ENCODE assay signal across 11 cellular contexts in the genomic region with DNA sequence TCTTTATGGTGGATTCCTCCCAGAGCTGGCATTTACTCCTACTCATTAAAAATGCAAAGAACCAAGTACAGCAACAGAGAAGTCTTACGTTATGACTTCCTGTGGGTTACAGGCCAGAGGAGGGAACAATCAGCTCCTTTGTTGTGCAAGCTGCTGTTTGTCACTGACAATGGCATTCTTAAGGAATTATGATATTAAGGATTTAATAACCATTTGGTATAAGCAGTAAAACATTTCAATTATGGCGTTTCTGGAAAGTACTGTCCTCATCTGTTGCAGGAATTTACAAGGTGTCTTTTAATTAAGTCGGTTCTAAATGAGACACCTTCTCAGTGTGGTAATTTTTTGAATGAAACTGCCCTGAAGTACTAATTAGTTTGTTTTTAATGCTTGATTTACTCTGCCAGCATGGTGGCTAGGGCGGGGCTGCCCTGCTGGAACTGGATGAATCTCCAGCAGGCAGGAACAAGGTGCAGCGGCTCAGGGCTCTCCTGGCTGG. TPM values are rescaled to one million over a fixed set of nuclear protein-coding genes. Genes with fewer than 3 reads are reported as not detected.
DNase-seq lines count a peak whose midpoint lies in the region; ATAC-seq, FAIRE-seq and TF ChIP-seq lines count a peak whose summit lies in the region.
"Had no signal": no experiment of that assay in that cellular context is flagged by ENCODE, and none has a peak within 500 bp of the region (broad histone marks: within the 10 kb centered on the region; RNA-seq: fewer than 3 reads in every experiment).

No MANE protein-coding gene starts in this region.

- CTCF ChIA-PET in PC-9 (lab: Charles Lee) = interaction anchor here (0.6 kb wide), 2 partner anchors 30 to 116 kb away, joined by 3 to 5 read pairs; no protein-coding TSS in a partner anchor
- CTCF ChIA-PET in endothelial cell of umbilical vein (lab: Charles Lee) = interaction anchor here (5.0 kb wide), 1 partner anchor 14 kb away, joined by 57 read pairs; no protein-coding TSS in a partner anchor

- peak overlapping the region; percentile 75 for H3K27ac ChIP-seq in PC-9
- H3K27ac ChIP-seq in endothelial cell of umbilical vein (ENCODE audit: insufficient read depth, low read depth, low read length) = no peak overlapping the region
- peak overlapping the region; percentile 29 for H3K27ac ChIP-seq in smooth muscle cell (ENCODE audit: low read depth)

- H4K20me1 ChIP-seq in PC-9 (ENCODE audit: insufficient read depth) (no peaks in the 10 kb centered on the region), endothelial cell of umbilical vein (replicated peaks; ENCODE audit: control insufficient read depth, extremely low read depth, insufficient read depth, low read length) (no peaks in the 10 kb centered on the region), smooth muscle cell (ENCODE audit: low read depth) (no peaks in the 10 kb centered on the region)

- H3K4me3 ChIP-seq in PC-9 (0 out of 2 replicates have a peak overlapping the region, but pooled peaks have one; percentile 7), endothelial cell of umbilical vein (replicated peaks in 1 of 3; ENCODE audit: insufficient read depth in 1 of 3, low read depth in 1 of 3, low read length in 3 of 3) (no peak overlapping the region), smooth muscle cell (no peak overlapping the region)

- H3K4me1 ChIP-seq in PC-9 (replicated peaks; ENCODE audit: insufficient read depth) (peaks cover 57% of the 10 kb centered on the region), endothelial cell of umbilical vein (ENCODE audit: control insufficient read depth, extremely low read depth, insufficient read depth, low read length) (no peaks in the 10 kb centered on the region), smooth muscle cell (ENCODE audit: low read depth) (peaks cover 8% of the 10 kb centered on the region)

- ATAC-seq in HG02678 (IDR thresholded peaks at IDR 0.05; ENCODE audit: unreplicated experiment) (no peak), HG03097 (IDR thresholded peaks at IDR 0.05; ENCODE audit: low FRiP score, unreplicated experiment) (no peak)

- H3K27me3 ChIP-seq in PC-9 (ENCODE audit: insufficient read depth, low read depth) = no peaks in the 10 kb centered on the region
- peaks cover 0 to 4% of the 10 kb centered on the region in 2 experiments for H3K27me3 ChIP-seq in endothelial cell of umbilical vein (ENCODE audit: control insufficient read depth in 2 of 2, insufficient read depth in 2 of 2, low read length in 2 of 2)
- no peaks in the 10 kb centered on the region for H3K27me3 ChIP-seq in smooth muscle cell (ENCODE audit: low read depth)

- peak overlapping the region; percentile 11 for H3K27ac Mint-ChIP-seq in T-helper 1 cell treated with Interleukin-12 subunit alpha and Interleukin-12 subunit beta and Interleukin-4 antibody, amounts not matched to agents 30 μg/mL and 1 μg/mL, for 36 hours
- H3K27ac Mint-ChIP-seq: dendritic cell treated with granulocyte-macrophage colony-stimulating factor and Interleukin-4, amounts not matched to agents 40 ng/mL and 50 ng/mL, for 4 days; T-helper 2 cell treated with Interferon-gamma antibody and Interleukin-4, amounts not matched to agents 5 μg/mL and 100 μg/mL, for 36 hours had no signal

- H3K9ac ChIP-seq in endothelial cell of umbilical vein (replicated peaks; ENCODE audit: extremely low read depth, insufficient read depth, low read length) (no peak overlapping the region), smooth muscle cell (ENCODE audit: low read depth) (no peak overlapping the region)

- 36% methylated on average over 5 of the region's 5 CpGs for WGBS in smooth muscle cell (ENCODE audit: low lambda C conversion rate)

- H3K79me2 ChIP-seq in PC-9 (ENCODE audit: low read depth) (no peaks in the 10 kb centered on the region), endothelial cell of umbilical vein (ENCODE audit: control insufficient read depth, insufficient read depth, low read length) (no peaks in the 10 kb centered on the region), smooth muscle cell (ENCODE audit: low read depth) (no peaks in the 10 kb centered on the region)

- DNase-seq in T-helper 1 cell = no peak
- DNase-seq in PC-9 = peak in 1 of 2 experiments; percentile 84
- no peak for DNase-seq in endothelial cell of umbilical vein (ENCODE audit: low read depth, low spot score)
- DNase-seq in smooth muscle cell (lab: John Stamatoyannopoulos, UW; ENCODE audit: unreplicated experiment) = no peak
- no peak for DNase-seq in DMS79 (lab: John Stamatoyannopoulos, UW)
- DNase-seq: AML-193 had no signal

- peak; percentile 15 for FAIRE-seq in endothelial cell of umbilical vein (lab: Jason Lieb, UNC)

- BruUV-seq in PC-9 (replicated peaks; lab: Mats Ljungman, UMichigan) = no TSS peak
- no TSS peak for BruUV-seq in endothelial cell of umbilical vein (replicated peaks; lab: Mats Ljungman, UMichigan)

- H3K36me3 ChIP-seq in PC-9 (ENCODE audit: low read depth) (no peaks in the 10 kb centered on the region), endothelial cell of umbilical vein (ENCODE audit: control insufficient read depth in 2 of 2, extremely low read depth in 1 of 2, insufficient read depth in 2 of 2, low read length in 2 of 2) (no peaks in the 10 kb centered on the region), smooth muscle cell (ENCODE audit: low read depth) (no peaks in the 10 kb centered on the region)

- H3K36me3 Mint-ChIP-seq in T-helper 1 cell treated with Interleukin-12 subunit alpha and Interleukin-12 subunit beta and Interleukin-4 antibody, amounts not matched to agents 30 μg/mL and 1 μg/mL, for 36 hours (ENCODE audit: low read depth) = no peaks in the 10 kb centered on the region

- H3K9me3 ChIP-seq in PC-9 (ENCODE audit: insufficient read depth, low read depth) = no peaks in the 10 kb centered on the region
- H3K9me3 ChIP-seq in endothelial cell of umbilical vein (replicated peaks; ENCODE audit: control insufficient read depth, insufficient read depth, low read length) = no peaks in the 10 kb centered on the region
- no peaks in the 10 kb centered on the region for H3K9me3 ChIP-seq in smooth muscle cell (replicated peaks; ENCODE audit: low read depth)

- H3K4me2 ChIP-seq in PC-9 (peak overlapping the region; percentile 58), endothelial cell of umbilical vein (ENCODE audit: insufficient read depth, low read length) (no peak overlapping the region), smooth muscle cell (peak overlapping the region; percentile 35)

- no peak overlapping the region for H3K4me3 Mint-ChIP-seq in T-helper 1 cell treated with Interleukin-12 subunit alpha and Interleukin-12 subunit beta and Interleukin-4 antibody, amounts not matched to agents 30 μg/mL and 1 μg/mL, for 36 hours
- H3K4me3 Mint-ChIP-seq: dendritic cell treated with granulocyte-macrophage colony-stimulating factor and Interleukin-4, amounts not matched to agents 40 ng/mL and 50 ng/mL, for 4 days; T-helper 2 cell treated with Interferon-gamma antibody and Interleukin-4, amounts not matched to agents 5 μg/mL and 100 μg/mL, for 36 hours had no signal

- TF ChIP-seq POLR2A in endothelial cell of umbilical vein (IDR thresholded peaks at IDR 0.05; ENCODE audit: low read depth, low read length) = no peak

- TF ChIP-seq CTCF in PC-9 (conservative IDR thresholded peaks at IDR 0.05) (no peak), endothelial cell of umbilical vein (IDR thresholded peaks at IDR 0.05; ENCODE audit: extremely low read depth in 1 of 2, insufficient read depth in 1 of 2, low read depth in 1 of 2, low read length in 2 of 2) (no peak), smooth muscle cell (IDR thresholded peaks at IDR 0.05; ENCODE audit: borderline replicate concordance, insufficient read depth, poor library complexity, severe bottlenecking) (no peak)

- no peak overlapping the region for H2AFZ ChIP-seq in PC-9
- no peak overlapping the region for H2AFZ ChIP-seq in endothelial cell of umbilical vein (ENCODE audit: low read depth, low read length)
- H2AFZ ChIP-seq in smooth muscle cell (ENCODE audit: low read depth) = peak overlapping the region; percentile 65

- dilution Hi-C loops in endothelial cell of umbilical vein (cut with MboI; ENCODE audit: extremely low pct_ligation_motif_present, low sequenced_read_pairs) = no loop called here

- H3K27me3 Mint-ChIP-seq in T-helper 1 cell treated with Interleukin-12 subunit alpha and Interleukin-12 subunit beta and Interleukin-4 antibody, amounts not matched to agents 30 μg/mL and 1 μg/mL, for 36 hours (ENCODE audit: low read depth) = peaks cover 8% of the 10 kb centered on the region
- H3K27me3 Mint-ChIP-seq: dendritic cell treated with granulocyte-macrophage colony-stimulating factor and Interleukin-4, amounts not matched to agents 40 ng/mL and 50 ng/mL, for 4 days had no signal

- intact Hi-C loops in PC-9 (cut with micrococcal nuclease; ENCODE audit: unreplicated experiment) (no loop called here), endothelial cell of umbilical vein (cut with micrococcal nuclease) (no loop called here)

- no peaks in the 10 kb centered on the region for H3K9me2 ChIP-seq in PC-9 (ENCODE audit: insufficient read depth)

- H3F3A ChIP-seq in PC-9 (ENCODE audit: insufficient read depth, low read depth) (peaks cover 39% of the 10 kb centered on the region), smooth muscle cell (ENCODE audit: low read depth) (no peaks in the 10 kb centered on the region)

- H3K4me1 Mint-ChIP-seq in T-helper 1 cell treated with Interleukin-12 subunit alpha and Interleukin-12 subunit beta and Interleukin-4 antibody, amounts not matched to agents 30 μg/mL and 1 μg/mL, for 36 hours (ENCODE audit: low read depth) = peaks cover 17% of the 10 kb centered on the region

- no peaks in the 10 kb centered on the region for H3K9me1 ChIP-seq in endothelial cell of umbilical vein (replicated peaks; ENCODE audit: control insufficient read depth, extremely low read depth, insufficient read depth, low read length)

- H3K9me3 Mint-ChIP-seq in T-helper 1 cell treated with Interleukin-12 subunit alpha and Interleukin-12 subunit beta and Interleukin-4 antibody, amounts not matched to agents 30 μg/mL and 1 μg/mL, for 36 hours = no peaks in the 10 kb centered on the region
- H3K9me3 Mint-ChIP-seq: dendritic cell treated with granulocyte-macrophage colony-stimulating factor and Interleukin-4, amounts not matched to agents 40 ng/mL and 50 ng/mL, for 4 days; T-helper 2 cell treated with Interferon-gamma antibody and Interleukin-4, amounts not matched to agents 5 μg/mL and 100 μg/mL, for 36 hours had no signal

- POLR2A ChIA-PET in PC-9 (lab: Charles Lee; ENCODE audit: unreplicated experiment) (no interaction called here), endothelial cell of umbilical vein (lab: Charles Lee) (interaction anchor here (0.6 kb wide), 1 partner anchor 10 kb away, joined by 3 read pairs; no protein-coding TSS in a partner anchor)

RNA-seq across cellular contexts. Expression of a gene that starts 49.1 kb away (rescaled TPM):
- total RNA-seq in PC-9 (2021) (157 and 228 TPM in 2 replicates), endothelial cell of umbilical vein (247 and 253 TPM in 2 replicates), smooth muscle cell (252 and 275 TPM in 2 replicates)
- polyA plus RNA-seq in endothelial cell of umbilical vein (82.8 and 116 TPM in 2 replicates), smooth muscle cell (221 and 243 TPM in 2 replicates)
- polyA plus RNA-seq in endothelial cell of umbilical vein (2011; cell fraction: cytosol; rRNA removed) = 186 and 212 TPM in 2 replicates
- polyA plus RNA-seq in endothelial cell of umbilical vein (2011; cell fraction: nucleus; rRNA removed) = 103 and 138 TPM in 2 replicates
- polyA plus RNA-seq in endothelial cell of umbilical vein (2012) = 253 and 326 TPM in 2 replicates
- polyA minus RNA-seq in endothelial cell of umbilical vein = 75.6 and 82.9 TPM in 2 replicates
- 81.1 TPM for polyA minus RNA-seq in endothelial cell of umbilical vein (2011; cell fraction: cytosol; rRNA and poly(A)+ RNA removed)
- polyA minus RNA-seq in endothelial cell of umbilical vein (2011; cell fraction: nucleus; rRNA and poly(A)+ RNA removed) = 39.8 and 53.0 TPM in 2 replicates
